In genomic region chr2:202361133-202361532, GRCh38 we compare ENCODE assay signal across 15 cellular contexts.
"Had no signal": no experiment of that assay in that cellular context is flagged by ENCODE, and none has a peak within 500 bp of the region (broad histone marks: within the 10 kb centered on the region; RNA-seq: fewer than 3 reads in every experiment).

No MANE protein-coding gene starts in this region.

- H3K9me3 Mint-ChIP-seq: activated CD4-positive, alpha-beta memory T cell treated with anti-CD3 and anti-CD28 coated beads, Interleukin-2, amount 10 ng/mL, durations not matched to agents 7 days and 5 days; activated naive CD4-positive, alpha-beta T cell treated with anti-CD3 and anti-CD28 coated beads, Interleukin-2, amount 50 U/mL, for 24 hours; activated T-cell treated with anti-CD3 and anti-CD28 coated beads, Interleukin-2, amount 50 U/mL, for 4 hours; neural crest cell; stimulated activated naive CD8-positive, alpha-beta T cell treated with anti-CD3 and anti-CD28 coated beads, Interleukin-15, amount 100 ng/mL, for 72 hours had no signal

- H3K4me3 Mint-ChIP-seq: activated CD4-positive, alpha-beta memory T cell treated with anti-CD3 and anti-CD28 coated beads, Interleukin-2, amount 10 ng/mL, durations not matched to agents 7 days and 5 days; activated CD4-positive, alpha-beta T cell treated with anti-CD3 and anti-CD28 coated beads for 36 hours; activated naive CD4-positive, alpha-beta T cell treated with anti-CD3 and anti-CD28 coated beads, Interleukin-2, amount 50 U/mL, for 24 hours; activated T-cell treated with anti-CD3 and anti-CD28 coated beads, Interleukin-2, amount 50 U/mL, for 4 hours; neural crest cell; stimulated activated naive CD8-positive, alpha-beta T cell treated with anti-CD3 and anti-CD28 coated beads, Interleukin-15, amount 100 ng/mL, for 72 hours had no signal

- H3K36me3 ChIP-seq: upper lobe of right lung had no signal

- H3K27me3 Mint-ChIP-seq: activated CD4-positive, alpha-beta memory T cell treated with anti-CD3 and anti-CD28 coated beads, Interleukin-2, amount 10 ng/mL, durations not matched to agents 7 days and 5 days; activated CD4-positive, alpha-beta T cell treated with anti-CD3 and anti-CD28 coated beads for 36 hours; activated naive CD4-positive, alpha-beta T cell treated with anti-CD3 and anti-CD28 coated beads, Interleukin-2, amount 50 U/mL, for 24 hours; stimulated activated naive CD8-positive, alpha-beta T cell treated with anti-CD3 and anti-CD28 coated beads, Interleukin-15, amount 100 ng/mL, for 72 hours had no signal

- H3K4me1 Mint-ChIP-seq: activated CD4-positive, alpha-beta memory T cell treated with anti-CD3 and anti-CD28 coated beads, Interleukin-2, amount 10 ng/mL, durations not matched to agents 7 days and 5 days; activated CD4-positive, alpha-beta T cell treated with anti-CD3 and anti-CD28 coated beads for 36 hours; activated naive CD4-positive, alpha-beta T cell treated with anti-CD3 and anti-CD28 coated beads, Interleukin-2, amount 50 U/mL, for 24 hours; stimulated activated naive CD8-positive, alpha-beta T cell treated with anti-CD3 and anti-CD28 coated beads, Interleukin-15, amount 100 ng/mL, for 72 hours had no signal

- H3K9me3 ChIP-seq: body of pancreas, spleen, upper lobe of right lung had no signal

- ATAC-seq: activated CD4-positive, alpha-beta T cell treated with anti-CD3 and anti-CD28 coated beads for 36 hours; activated T-cell treated with anti-CD3 and anti-CD28 coated beads, Interleukin-2, amount 50 U/mL, for 4 hours; body of pancreas; sciatic nerve; SK-N-SH treated with all-trans-retinoic acid at 6 μM for 48 hours; stimulated activated naive CD8-positive, alpha-beta T cell treated with anti-CD3 and anti-CD28 coated beads, Interleukin-15, amount 100 ng/mL, for 72 hours; upper lobe of right lung had no signal

- H3K27ac Mint-ChIP-seq: activated CD4-positive, alpha-beta memory T cell treated with anti-CD3 and anti-CD28 coated beads, Interleukin-2, amount 10 ng/mL, durations not matched to agents 7 days and 5 days; activated CD4-positive, alpha-beta T cell treated with anti-CD3 and anti-CD28 coated beads for 36 hours; activated naive CD4-positive, alpha-beta T cell treated with anti-CD3 and anti-CD28 coated beads, Interleukin-2, amount 50 U/mL, for 24 hours; stimulated activated naive CD8-positive, alpha-beta T cell treated with anti-CD3 and anti-CD28 coated beads, Interleukin-15, amount 100 ng/mL, for 72 hours had no signal

- H3K27me3 ChIP-seq: body of pancreas, spleen, upper lobe of right lung had no signal

- DNase-seq: activated CD4-positive, alpha-beta memory T cell treated with anti-CD3 and anti-CD28 coated beads, Interleukin-2, amount 10 ng/mL, durations not matched to agents 7 days and 5 days; activated CD4-positive, alpha-beta T cell treated with anti-CD3 and anti-CD28 coated beads for 36 hours; activated effector memory CD4-positive, alpha-beta T cell treated with anti-CD3 and anti-CD28 coated beads, Interleukin-2, amount 50 U/mL, for 16 hours; activated T-cell treated with anti-CD3 and anti-CD28 coated beads, Interleukin-2, amount 50 U/mL, for 4 hours; body of pancreas; cortex of kidney; effector CD4-positive, alpha-beta T cell; kidney glomerular epithelial cell; spleen; stimulated activated naive CD8-positive, alpha-beta T cell treated with anti-CD3 and anti-CD28 coated beads, Interleukin-15, amount 100 ng/mL, for 72 hours; upper lobe of right lung had no signal

- H3K4me1 ChIP-seq: body of pancreas, upper lobe of right lung had no signal

- H3K4me3 ChIP-seq: body of pancreas, spleen, upper lobe of right lung had no signal
